Comparison of ENCODE assay signal across 18 cellular contexts in genomic region chr19:5330307-5330720, GRCh38.
"Had no signal": no experiment of that assay in that cellular context is flagged by ENCODE, and none has a peak within 500 bp of the region (broad histone marks: within the 10 kb centered on the region; RNA-seq: fewer than 3 reads in every experiment).

No MANE protein-coding gene starts in this region.

- H3K27me3 ChIP-seq: neural progenitor cell had no signal

- H3K4me2 ChIP-seq: neural progenitor cell had no signal

- H2AFZ ChIP-seq: neural progenitor cell had no signal

- DNase-seq: activated CD4-positive, alpha-beta T cell treated with anti-CD3 and anti-CD28 coated beads, Interleukin-2, amount 50 U/mL, for 48 hours; activated gamma-delta T cell treated with Interleukin-2 at 50 U/mL for 16 hours; effector CD4-positive, alpha-beta T cell; gastrocnemius medialis; heart right ventricle; left ventricle myocardium inferior; mammary epithelial cell; right cardiac atrium; stomach; WERI-Rb-1 had no signal

- H3K36me3 ChIP-seq: gastrocnemius medialis, heart right ventricle, left ventricle myocardium inferior, neural progenitor cell, prostate gland, stomach had no signal

- H3K9me3 Mint-ChIP-seq: activated T-helper 1 cell treated with anti-CD3 and anti-CD28 coated beads, Interleukin-12 subunit alpha, Interleukin-12 subunit beta, Interleukin-2, Interleukin-4 antibody, amounts not matched to agents 30 ng/mL and 10 ng/mL and 1 ng/mL, durations not matched to agents 14 hours and 24 hours and 36 hours; neural progenitor cell; type B pancreatic cell had no signal

- H3K27ac Mint-ChIP-seq: activated naive CD8-positive, alpha-beta T cell; activated T-helper 1 cell treated with anti-CD3 and anti-CD28 coated beads, Interleukin-12 subunit alpha, Interleukin-12 subunit beta, Interleukin-2, Interleukin-4 antibody, amounts not matched to agents 30 ng/mL and 10 ng/mL and 1 ng/mL, durations not matched to agents 14 hours and 24 hours and 36 hours; neural progenitor cell; type B pancreatic cell had no signal

- H3K36me3 Mint-ChIP-seq: activated naive CD8-positive, alpha-beta T cell; type B pancreatic cell had no signal

- ATAC-seq: esophagus mucosa, gastrocnemius medialis, heart right ventricle, right cardiac atrium had no signal

- H3K4me3 Mint-ChIP-seq: activated naive CD8-positive, alpha-beta T cell; activated T-helper 1 cell treated with anti-CD3 and anti-CD28 coated beads, Interleukin-12 subunit alpha, Interleukin-12 subunit beta, Interleukin-2, Interleukin-4 antibody, amounts not matched to agents 30 ng/mL and 10 ng/mL and 1 ng/mL, durations not matched to agents 14 hours and 24 hours and 36 hours; neural progenitor cell; type B pancreatic cell had no signal

- H3K9ac ChIP-seq: neural progenitor cell had no signal

- FAIRE-seq: bronchial epithelial cell had no signal

- H3K4me1 ChIP-seq: gastrocnemius medialis, heart right ventricle, left ventricle myocardium inferior, neural progenitor cell, prostate gland, stomach had no signal

- H3K9me3 ChIP-seq: gastrocnemius medialis, prostate gland had no signal

- H3K27ac ChIP-seq: gastrocnemius medialis, heart right ventricle, left ventricle myocardium inferior, neural progenitor cell, prostate gland, skin epidermis, stomach, WERI-Rb-1 had no signal

- H3K4me3 ChIP-seq: gastrocnemius medialis, heart right ventricle, left ventricle myocardium inferior, neural progenitor cell, prostate gland, skin epidermis, stomach had no signal
